28 cellular contexts compared by ENCODE assay signal in genomic region chr2:149307014-149307413, GRCh38. TPM values are rescaled to one million over a fixed set of nuclear protein-coding genes. Genes with fewer than 3 reads are reported as not detected.
"Had no signal": no experiment of that assay in that cellular context is flagged by ENCODE, and none has a peak within 500 bp of the region (broad histone marks: within the 10 kb centered on the region; RNA-seq: fewer than 3 reads in every experiment).

No MANE protein-coding gene starts in this region.

- ATAC-seq: activated T-cell treated with anti-CD3 and anti-CD28 coated beads, Interleukin-2, amount 50 U/mL, for 4 hours; body of pancreas; effector memory CD8-positive, alpha-beta T cell; esophagus mucosa; left ventricle myocardium superior; sciatic nerve; stimulated activated naive B cell treated with anti-CD40 and anti-IgM and Interleukin-4, amounts not matched to agents 10 μg/mL and 1 μg/mL and 100 μg/mL, for 72 hours; WTC11 had no signal

- H3K36me3 Mint-ChIP-seq: activated naive CD8-positive, alpha-beta T cell; stimulated activated naive B cell treated with anti-CD40 and anti-IgM and Interleukin-4, amounts not matched to agents 10 μg/mL and 1 μg/mL and 100 μg/mL, for 72 hours; WTC11 had no signal

- H3K9me3 ChIP-seq: body of pancreas, transverse colon, vagina had no signal

- H3K4me3 ChIP-seq: body of pancreas, hepatocyte, transverse colon, vagina had no signal

- H2AFZ ChIP-seq: hepatocyte had no signal

- H3K27ac ChIP-seq: body of pancreas, hepatocyte, transverse colon, vagina had no signal

- H3K4me1 Mint-ChIP-seq: stimulated activated naive B cell treated with anti-CD40 and anti-IgM and Interleukin-4, amounts not matched to agents 10 μg/mL and 1 μg/mL and 100 μg/mL, for 72 hours had no signal

- DNase-seq: activated CD4-positive, alpha-beta T cell treated with anti-CD3 and anti-CD28 coated beads, Interleukin-2, amount 50 U/mL, for 4 hours; activated CD8-positive, alpha-beta memory T cell treated with anti-CD3 and anti-CD28 coated beads for 24 hours; activated CD8-positive, alpha-beta memory T cell treated with anti-CD3 and anti-CD28 coated beads, Interleukin-2, amount 50 U/mL, for 48 hours; activated naive CD4-positive, alpha-beta T cell; activated T-cell treated with anti-CD3 and anti-CD28 coated beads, Interleukin-2, amount 50 U/mL, for 4 hours; body of pancreas; central memory CD4-positive, alpha-beta T cell; dermis blood vessel endothelial cell; effector memory CD8-positive, alpha-beta T cell; glutamatergic neuron; left ventricle myocardium superior; mammary epithelial cell; occipital lobe; posterior cingulate gyrus; stimulated activated CD4-positive, alpha-beta T cell treated with anti-CD3 and anti-CD28 coated beads, Interleukin-2, amount 100 ng/mL, for 48 hours; stimulated activated CD8-positive, alpha-beta memory T cell treated with anti-CD3 and anti-CD28 coated beads, Interleukin-4, amount 100 ng/mL, for 48 hours; stimulated activated naive B cell treated with anti-CD40 and anti-IgM and Interleukin-4, amounts not matched to agents 10 μg/mL and 1 μg/mL and 100 μg/mL, for 72 hours; T1000; transverse colon had no signal

- H3K4me2 ChIP-seq: hepatocyte had no signal

- H3K79me2 ChIP-seq: hepatocyte had no signal

- H3K4me1 ChIP-seq: body of pancreas, transverse colon, vagina had no signal

- H3K9me3 Mint-ChIP-seq: activated T-cell treated with anti-CD3 and anti-CD28 coated beads, Interleukin-2, amount 50 U/mL, for 4 hours; activated T-helper 2 cell treated with anti-CD3 and anti-CD28 coated beads, Interferon-gamma antibody, Interleukin-2, Interleukin-4, amounts not matched to agents 10 μg/mL and 5 μg/mL and 100 μg/mL, durations not matched to agents 14 hours and 24 hours and 36 hours; effector memory CD8-positive, alpha-beta T cell; stimulated activated naive B cell treated with anti-CD40 and anti-IgM and Interleukin-4, amounts not matched to agents 10 μg/mL and 1 μg/mL and 100 μg/mL, for 72 hours; T-helper 1 cell treated with Interleukin-12 subunit alpha and Interleukin-12 subunit beta and Interleukin-4 antibody, amounts not matched to agents 30 μg/mL and 1 μg/mL, for 36 hours; WTC11 had no signal

- H3K36me3 ChIP-seq: transverse colon, vagina had no signal

- H3K27me3 ChIP-seq: body of pancreas, hepatocyte, transverse colon, vagina had no signal

- H3K27ac Mint-ChIP-seq: activated naive CD8-positive, alpha-beta T cell; activated T-helper 2 cell treated with anti-CD3 and anti-CD28 coated beads, Interferon-gamma antibody, Interleukin-2, Interleukin-4, amounts not matched to agents 10 μg/mL and 5 μg/mL and 100 μg/mL, durations not matched to agents 14 hours and 24 hours and 36 hours; effector memory CD8-positive, alpha-beta T cell; stimulated activated naive B cell treated with anti-CD40 and anti-IgM and Interleukin-4, amounts not matched to agents 10 μg/mL and 1 μg/mL and 100 μg/mL, for 72 hours; T-helper 1 cell treated with Interleukin-12 subunit alpha and Interleukin-12 subunit beta and Interleukin-4 antibody, amounts not matched to agents 30 μg/mL and 1 μg/mL, for 36 hours; WTC11 had no signal

- H3K4me3 Mint-ChIP-seq: activated naive CD8-positive, alpha-beta T cell; activated T-cell treated with anti-CD3 and anti-CD28 coated beads, Interleukin-2, amount 50 U/mL, for 4 hours; effector memory CD8-positive, alpha-beta T cell; stimulated activated naive B cell treated with anti-CD40 and anti-IgM and Interleukin-4, amounts not matched to agents 10 μg/mL and 1 μg/mL and 100 μg/mL, for 72 hours; T-helper 1 cell treated with Interleukin-12 subunit alpha and Interleukin-12 subunit beta and Interleukin-4 antibody, amounts not matched to agents 30 μg/mL and 1 μg/mL, for 36 hours; WTC11 had no signal

RNA-seq across cellular contexts. Expression of gene LYPD6, which starts 23.4 kb away (rescaled TPM):
- total RNA-seq: activated T-cell treated with anti-CD3 and anti-CD28 coated beads, Interleukin-2, amount 50 U/mL, for 4 hours; activated T-helper 2 cell treated with anti-CD3 and anti-CD28 coated beads, Interferon-gamma antibody, Interleukin-2, Interleukin-4, amounts not matched to agents 10 μg/mL and 5 μg/mL and 100 μg/mL, durations not matched to agents 14 hours and 24 hours and 36 hours; mononuclear cell had no signal
